Comparison of ENCODE assay signal across 9 cellular contexts in the genomic region with DNA sequence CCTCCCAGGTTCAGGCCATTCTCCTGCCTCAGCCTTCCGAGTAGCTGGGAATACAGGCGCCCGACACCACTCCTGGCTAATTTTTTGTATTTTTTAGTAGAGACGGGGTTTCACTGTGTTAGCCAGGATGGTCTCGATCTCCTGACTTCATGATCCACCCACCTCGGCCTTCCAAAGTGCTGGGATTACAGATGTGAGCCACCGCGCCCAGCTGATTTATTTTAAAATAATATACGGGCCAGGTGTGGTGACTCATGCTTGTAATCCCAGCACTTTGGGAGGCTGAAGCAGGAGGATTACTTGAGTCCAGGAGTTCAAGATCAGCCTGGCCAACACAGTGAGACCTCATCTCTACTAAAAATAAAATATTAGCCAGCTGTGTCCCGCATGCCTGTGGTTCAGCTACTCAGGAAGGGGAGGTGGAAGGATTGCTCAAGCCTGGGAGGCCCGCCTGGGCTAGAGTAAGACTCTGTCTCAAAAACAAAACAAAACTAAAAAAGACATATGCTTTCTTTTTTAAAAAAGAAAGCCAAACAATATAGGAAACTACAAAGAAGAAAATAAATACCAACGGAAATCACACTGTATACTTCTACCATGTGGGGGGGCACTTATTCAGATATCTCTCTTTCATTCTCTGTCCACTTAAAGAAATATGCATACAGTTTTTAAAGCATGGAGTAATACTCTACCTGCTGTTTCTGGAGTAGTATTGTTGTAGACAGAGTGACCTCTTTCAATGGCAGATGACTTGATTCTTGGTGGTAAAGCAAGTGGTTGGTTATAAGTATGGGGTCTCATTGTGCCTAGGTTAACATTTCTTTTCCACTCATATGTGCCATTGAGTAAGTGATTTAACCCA. TPM values are rescaled to one million over a fixed set of nuclear protein-coding genes. Genes with fewer than 3 reads are reported as not detected.
DNase-seq lines count a peak whose midpoint lies in the region; ATAC-seq and TF ChIP-seq lines count a peak whose summit lies in the region.
"Had no signal": no experiment of that assay in that cellular context is flagged by ENCODE, and none has a peak within 500 bp of the region (broad histone marks: within the 10 kb centered on the region; RNA-seq: fewer than 3 reads in every experiment).

No MANE protein-coding gene starts in this region.

- no peaks in the 10 kb centered on the region for H3K27me3 Mint-ChIP-seq in CD8-positive, alpha-beta memory T cell
- H3K27me3 Mint-ChIP-seq in activated T-helper 1 cell treated with anti-CD3 and anti-CD28 coated beads, Interleukin-12 subunit alpha, Interleukin-12 subunit beta, Interleukin-2, Interleukin-4 antibody, amounts not matched to agents 30 ng/mL and 10 ng/mL and 1 ng/mL, durations not matched to agents 14 hours and 24 hours and 36 hours (ENCODE audit: insufficient read depth) = no peaks in the 10 kb centered on the region
- no peaks in the 10 kb centered on the region for H3K27me3 Mint-ChIP-seq in type B pancreatic cell

- POLR2A ChIA-PET in CD8-positive, alpha-beta memory T cell (lab: Charles Lee) = no interaction called here

- peak overlapping the region; percentile 35 to 93 (median 74) for H3K27ac Mint-ChIP-seq in CD8-positive, alpha-beta memory T cell
- H3K27ac Mint-ChIP-seq in activated T-helper 1 cell treated with anti-CD3 and anti-CD28 coated beads, Interleukin-12 subunit alpha, Interleukin-12 subunit beta, Interleukin-2, Interleukin-4 antibody, amounts not matched to agents 30 ng/mL and 10 ng/mL and 1 ng/mL, durations not matched to agents 14 hours and 24 hours and 36 hours = peak overlapping the region; percentile 70
- no peak overlapping the region for H3K27ac Mint-ChIP-seq in type B pancreatic cell

- intact Hi-C loops in activated T-helper 1 cell treated with anti-CD3 and anti-CD28 coated beads, Interleukin-12 subunit alpha, Interleukin-12 subunit beta, Interleukin-2, Interleukin-4 antibody, amounts not matched to agents 30 ng/mL and 10 ng/mL and 1 ng/mL, durations not matched to agents 14 hours and 24 hours and 36 hours (cut with micrococcal nuclease) = loop anchor here (5.0 kb wide), 1 partner anchor 215 kb away; no protein-coding TSS in a partner anchor
- intact Hi-C loops in lower lobe of right lung (cut with DNase I) = no loop called here

- CTCF ChIA-PET in CD8-positive, alpha-beta memory T cell (lab: Charles Lee) = interaction anchor here (1.0 to 1.7 kb wide), 9 partner anchors 9 to 199 kb away, joined by 3 to 8 read pairs (median 4); a partner anchor contains a TSS

- H3K27ac ChIP-seq in CD8-positive, alpha-beta memory T cell (ENCODE audit: low read depth, low read length) = no peak overlapping the region
- no peak overlapping the region for H3K27ac ChIP-seq in lower lobe of right lung

- ATAC-seq in HG03354 (IDR thresholded peaks at IDR 0.05; ENCODE audit: poor library complexity, severe bottlenecking, unreplicated experiment) (peak; percentile 37), lower lobe of right lung (peak; percentile 70 to 79), GM21737 (IDR thresholded peaks at IDR 0.05; ENCODE audit: unreplicated experiment) (no peak), HG02884 (IDR thresholded peaks at IDR 0.05; ENCODE audit: unreplicated experiment) (no peak)

- H3K27me3 ChIP-seq in CD8-positive, alpha-beta memory T cell (ENCODE audit: insufficient read depth, low read length, poor library complexity, severe bottlenecking) = no peaks in the 10 kb centered on the region
- H3K27me3 ChIP-seq in lower lobe of right lung (ENCODE audit: low read depth) = no peaks in the 10 kb centered on the region

- H3K36me3 ChIP-seq in CD8-positive, alpha-beta memory T cell (ENCODE audit: insufficient read depth, low read length) = no peaks in the 10 kb centered on the region
- no peaks in the 10 kb centered on the region for H3K36me3 ChIP-seq in lower lobe of right lung

- peaks cover 22% of the 10 kb centered on the region for H3K4me1 ChIP-seq in CD8-positive, alpha-beta memory T cell (ENCODE audit: insufficient read depth, low read length)
- H3K4me1 ChIP-seq in lower lobe of right lung = peaks cover 10% of the 10 kb centered on the region

- peak in 1 of 5 donors; percentile 32 for DNase-seq in CD8-positive, alpha-beta memory T cell
- DNase-seq in activated T-helper 1 cell treated with anti-CD3 and anti-CD28 coated beads, Interleukin-12 subunit alpha, Interleukin-12 subunit beta, Interleukin-2, Interleukin-4 antibody, amounts not matched to agents 30 ng/mL and 10 ng/mL and 1 ng/mL, durations not matched to agents 14 hours and 24 hours and 36 hours (ENCODE audit: low spot score) = no peak
- DNase-seq in lower lobe of right lung (no peak), type B pancreatic cell (ENCODE audit: extremely low spot score, unreplicated experiment) (no peak)
- no peak for DNase-seq in activated CD4-positive, alpha-beta T cell treated with anti-CD3 and anti-CD28 coated beads for 48 hours
- DNase-seq: NCI-H1105 treated with DMSO at 0.1 percent for 48 hours had no signal

- H3K9me3 ChIP-seq in CD8-positive, alpha-beta memory T cell (ENCODE audit: low read length) = no peaks in the 10 kb centered on the region
- H3K9me3 ChIP-seq in lower lobe of right lung = no peaks in the 10 kb centered on the region

- H3K4me3 Mint-ChIP-seq in CD8-positive, alpha-beta memory T cell = peak overlapping the region in 5 of 7 donors; percentile 1 to 69 (median 60)
- no peak overlapping the region for H3K4me3 Mint-ChIP-seq in activated T-helper 1 cell treated with anti-CD3 and anti-CD28 coated beads, Interleukin-12 subunit alpha, Interleukin-12 subunit beta, Interleukin-2, Interleukin-4 antibody, amounts not matched to agents 30 ng/mL and 10 ng/mL and 1 ng/mL, durations not matched to agents 14 hours and 24 hours and 36 hours
- no peak overlapping the region for H3K4me3 Mint-ChIP-seq in type B pancreatic cell

- H3K9me3 Mint-ChIP-seq in CD8-positive, alpha-beta memory T cell = no peaks in the 10 kb centered on the region
- no peaks in the 10 kb centered on the region for H3K9me3 Mint-ChIP-seq in activated T-helper 1 cell treated with anti-CD3 and anti-CD28 coated beads, Interleukin-12 subunit alpha, Interleukin-12 subunit beta, Interleukin-2, Interleukin-4 antibody, amounts not matched to agents 30 ng/mL and 10 ng/mL and 1 ng/mL, durations not matched to agents 14 hours and 24 hours and 36 hours
- no peaks in the 10 kb centered on the region for H3K9me3 Mint-ChIP-seq in type B pancreatic cell

- no peak overlapping the region for H3K4me3 ChIP-seq in CD8-positive, alpha-beta memory T cell (ENCODE audit: low read length)
- H3K4me3 ChIP-seq in lower lobe of right lung = no peak overlapping the region

- no peaks in the 10 kb centered on the region for H3K36me3 Mint-ChIP-seq in CD8-positive, alpha-beta memory T cell
- H3K36me3 Mint-ChIP-seq in activated T-helper 1 cell treated with anti-CD3 and anti-CD28 coated beads, Interleukin-12 subunit alpha, Interleukin-12 subunit beta, Interleukin-2, Interleukin-4 antibody, amounts not matched to agents 30 ng/mL and 10 ng/mL and 1 ng/mL, durations not matched to agents 14 hours and 24 hours and 36 hours (ENCODE audit: low read depth) = no peaks in the 10 kb centered on the region
- H3K36me3 Mint-ChIP-seq in type B pancreatic cell = no peaks in the 10 kb centered on the region

- peaks cover 42 to 57% (median 51%) of the 10 kb centered on the region in 3 donors for H3K4me1 Mint-ChIP-seq in CD8-positive, alpha-beta memory T cell
- peaks cover 46% of the 10 kb centered on the region for H3K4me1 Mint-ChIP-seq in activated T-helper 1 cell treated with anti-CD3 and anti-CD28 coated beads, Interleukin-12 subunit alpha, Interleukin-12 subunit beta, Interleukin-2, Interleukin-4 antibody, amounts not matched to agents 30 ng/mL and 10 ng/mL and 1 ng/mL, durations not matched to agents 14 hours and 24 hours and 36 hours (ENCODE audit: low read depth)
- no peaks in the 10 kb centered on the region for H3K4me1 Mint-ChIP-seq in type B pancreatic cell (ENCODE audit: unreplicated experiment)

- TF ChIP-seq CTCF in lower lobe of right lung (IDR thresholded peaks at IDR 0.05) = no peak
- no peak for TF ChIP-seq CTCF in type B pancreatic cell (conservative IDR thresholded peaks at IDR 0.05)

RNA-seq across cellular contexts. Expression of a gene that starts 0.9 kb away (rescaled TPM):
- total RNA-seq in CD8-positive, alpha-beta memory T cell = 10 to 100 TPM; 19.5 to 21.0 TPM
- 27.8 TPM for polyA plus RNA-seq in CD8-positive, alpha-beta memory T cell
- total RNA-seq in activated T-helper 1 cell treated with anti-CD3 and anti-CD28 coated beads, Interleukin-12 subunit alpha, Interleukin-12 subunit beta, Interleukin-2, Interleukin-4 antibody, amounts not matched to agents 30 ng/mL and 10 ng/mL and 1 ng/mL, durations not matched to agents 14 hours and 24 hours and 36 hours = 22.6 and 23.8 TPM in 2 replicates
- total RNA-seq in lower lobe of right lung (34.2 TPM), type B pancreatic cell (ENCODE audit: low replicate concordance) (23.5 and 37.6 TPM in 2 replicates)

RNA-seq across cellular contexts. Expression of a gene that starts 57.7 kb away (rescaled TPM):
- 10 to 100 TPM; 92.5 to 94.0 TPM for total RNA-seq in CD8-positive, alpha-beta memory T cell
- 29.8 TPM for polyA plus RNA-seq in CD8-positive, alpha-beta memory T cell
- total RNA-seq in activated T-helper 1 cell treated with anti-CD3 and anti-CD28 coated beads, Interleukin-12 subunit alpha, Interleukin-12 subunit beta, Interleukin-2, Interleukin-4 antibody, amounts not matched to agents 30 ng/mL and 10 ng/mL and 1 ng/mL, durations not matched to agents 14 hours and 24 hours and 36 hours = 111 and 116 TPM in 2 replicates
- total RNA-seq in lower lobe of right lung = 42.9 TPM
- total RNA-seq in type B pancreatic cell (ENCODE audit: low replicate concordance) = 74.3 and 95.7 TPM in 2 replicates

Comparison
In these comparisons a context has a peak if more than half of its experiments do, and no peak if none do; other contexts are left out.
1. H3K4me3 Mint-ChIP-seq: peak in CD8-positive, alpha-beta memory T cell (5 of 7); none in activated T-helper 1 cell treated with anti-CD3 and anti-CD28 coated beads, Interleukin-12 subunit alpha, Interleukin-12 subunit beta, Interleukin-2, Interleukin-4 antibody, amounts not matched to agents 30 ng/mL and 10 ng/mL and 1 ng/mL, durations not matched to agents 14 hours and 24 hours and 36 hours (single experiment) and type B pancreatic cell (single experiment).
2. ATAC-seq: peak in HG03354 (single experiment) and lower lobe of right lung (2 of 2); none in GM21737 (single experiment) and HG02884 (single experiment).